Comparison of ENCODE assay signal across 16 cellular contexts in the genomic region with DNA sequence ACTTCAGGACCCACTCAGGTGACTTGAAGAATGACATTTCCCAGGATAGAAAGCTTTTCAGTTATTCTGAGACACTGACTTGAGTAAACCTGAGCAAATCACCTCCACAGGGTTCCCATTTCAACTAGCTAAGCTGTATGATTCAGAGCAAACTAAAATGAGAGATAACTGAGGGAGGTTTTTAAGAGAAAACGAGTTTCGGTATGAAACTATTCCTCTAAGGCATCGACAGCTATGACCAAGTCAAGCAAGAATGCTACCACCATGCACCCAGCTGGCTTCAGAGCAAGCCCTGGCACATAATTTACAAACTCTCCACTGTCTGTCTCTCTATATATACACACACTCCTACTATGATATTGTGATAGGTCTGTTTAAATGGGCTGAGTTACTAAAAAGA.
DNase-seq lines count a peak whose midpoint lies in the region; ATAC-seq and TF ChIP-seq lines count a peak whose summit lies in the region.
"Had no signal": no experiment of that assay in that cellular context is flagged by ENCODE, and none has a peak within 500 bp of the region (broad histone marks: within the 10 kb centered on the region; RNA-seq: fewer than 3 reads in every experiment).

No MANE protein-coding gene starts in this region.

- H3K27ac ChIP-seq in esophagus (ENCODE audit: low read depth in 2 of 2, low read length in 1 of 2) (peak overlapping the region; percentile 90 to 93), skin epidermis (peak overlapping the region in 20 of 21 experiments; percentile 32 to 86 (median 80)), stomach (no peak overlapping the region)
- H3K27ac ChIP-seq: coronary artery, pancreas had no signal

- TF ChIP-seq CTCF in stomach (IDR thresholded peaks at IDR 0.05): no peak

- H3K9me3 ChIP-seq in esophagus (ENCODE audit: control insufficient read depth in 2 of 2, insufficient read depth in 1 of 2, low read depth in 1 of 2, low read length in 1 of 2) (no peaks in the 10 kb centered on the region), stomach (no peaks in the 10 kb centered on the region)
- H3K9me3 ChIP-seq: pancreas had no signal

- CTCF ChIA-PET in HEK293T (lab: Yijun Ruan, JAX): interaction anchor here (0.8 to 1.3 kb wide), 2 partner anchors 24 to 25 kb away, joined by 4 read pairs; no protein-coding TSS in a partner anchor

- H3K36me3 ChIP-seq in esophagus (ENCODE audit: control insufficient read depth in 2 of 2, insufficient read depth in 2 of 2, low read length in 1 of 2) (no peaks in the 10 kb centered on the region), stomach (no peaks in the 10 kb centered on the region)
- H3K36me3 ChIP-seq: pancreas had no signal

- intact Hi-C loops in stomach (cut with DNase I; ENCODE audit: low total_unique reads): no loop called here

- H3K4me1 Mint-ChIP-seq in activated naive CD8-positive, alpha-beta T cell treated with anti-CD3 and anti-CD28 coated beads, Interleukin-2, amount 50 U/mL, for 24 hours: no peaks in the 10 kb centered on the region
- H3K4me1 Mint-ChIP-seq: activated CD4-positive, alpha-beta T cell treated with anti-CD3 and anti-CD28 coated beads, Interleukin-2, amount 10 ng/mL, durations not matched to agents 7 days and 5 days had no signal

- WGBS in esophagus, 2 donors: 33 to 54% methylated on average over 3 of the region's 3 CpGs
- WGBS in stomach, 5 donors: 68 to 84% (median 74%) methylated on average over 3 of the region's 3 CpGs

- TF ChIP-seq EP300 in stomach (IDR thresholded peaks at IDR 0.05): no peak

- DNase-seq in NCI-H226 (peak; percentile 57), stomach (no peak), HEK293T (ENCODE audit: extremely low spot score) (no peak)
- no peak for DNase-seq in activated naive CD8-positive, alpha-beta T cell treated with anti-CD3 and anti-CD28 coated beads, Interleukin-2, amount 50 U/mL, for 24 hours
- DNase-seq: activated CD4-positive, alpha-beta T cell treated with anti-CD3 and anti-CD28 coated beads, Interleukin-2, amount 10 ng/mL, durations not matched to agents 7 days and 5 days; anterior cingulate cortex; naive B cell; NCI-H146; pancreas; RPMI8226; stimulated activated CD4-positive, alpha-beta T cell treated with anti-CD3 and anti-CD28 coated beads, Interleukin-4, amount 100 ng/mL, for 24 hours; SW 1271 had no signal

- H3K27ac Mint-ChIP-seq in activated naive CD8-positive, alpha-beta T cell treated with anti-CD3 and anti-CD28 coated beads, Interleukin-2, amount 50 U/mL, for 24 hours: no peak overlapping the region
- H3K27ac Mint-ChIP-seq: activated CD4-positive, alpha-beta T cell treated with anti-CD3 and anti-CD28 coated beads, Interleukin-2, amount 10 ng/mL, durations not matched to agents 7 days and 5 days; naive B cell had no signal

- no peak overlapping the region for H3K4me3 Mint-ChIP-seq in activated naive CD8-positive, alpha-beta T cell treated with anti-CD3 and anti-CD28 coated beads, Interleukin-2, amount 50 U/mL, for 24 hours
- H3K4me3 Mint-ChIP-seq: activated CD4-positive, alpha-beta T cell treated with anti-CD3 and anti-CD28 coated beads, Interleukin-2, amount 10 ng/mL, durations not matched to agents 7 days and 5 days; naive B cell had no signal

- TF ChIP-seq POLR2A in stomach (IDR thresholded peaks at IDR 0.05): no peak

- H3K4me3 ChIP-seq in esophagus (ENCODE audit: low read depth in 1 of 2, low read length in 2 of 2) (no peak overlapping the region), skin epidermis (no peak overlapping the region), stomach (no peak overlapping the region)
- H3K4me3 ChIP-seq: coronary artery, pancreas had no signal

- H3K27me3 ChIP-seq in esophagus (ENCODE audit: control insufficient read depth in 1 of 2, insufficient read depth in 2 of 2, low read length in 2 of 2) (no peaks in the 10 kb centered on the region), stomach (no peaks in the 10 kb centered on the region)
- H3K27me3 ChIP-seq: pancreas had no signal

- peak; percentile 56 for ATAC-seq in HG02798 (IDR thresholded peaks at IDR 0.05; ENCODE audit: poor library complexity, unreplicated experiment)
- no peak for ATAC-seq in activated naive CD8-positive, alpha-beta T cell treated with anti-CD3 and anti-CD28 coated beads, Interleukin-2, amount 50 U/mL, for 24 hours
- ATAC-seq: pancreas had no signal

- H3K36me3 Mint-ChIP-seq in activated naive CD8-positive, alpha-beta T cell treated with anti-CD3 and anti-CD28 coated beads, Interleukin-2, amount 50 U/mL, for 24 hours (ENCODE audit: low read depth): no peaks in the 10 kb centered on the region
- H3K36me3 Mint-ChIP-seq: naive B cell had no signal

- H3K9me3 Mint-ChIP-seq in activated naive CD8-positive, alpha-beta T cell treated with anti-CD3 and anti-CD28 coated beads, Interleukin-2, amount 50 U/mL, for 24 hours: no peaks in the 10 kb centered on the region
- H3K9me3 Mint-ChIP-seq: activated CD4-positive, alpha-beta T cell treated with anti-CD3 and anti-CD28 coated beads, Interleukin-2, amount 10 ng/mL, durations not matched to agents 7 days and 5 days; naive B cell had no signal

- H3K4me1 ChIP-seq in esophagus (ENCODE audit: control insufficient read depth in 2 of 2, insufficient read depth in 2 of 2, low read length in 1 of 2) (peaks cover 0 to 22% of the 10 kb centered on the region in 2 donors), stomach (no peaks in the 10 kb centered on the region)

- POLR2A ChIA-PET in HEK293T (lab: Yijun Ruan, JAX): no interaction called here

- H3K27me3 Mint-ChIP-seq in activated naive CD8-positive, alpha-beta T cell treated with anti-CD3 and anti-CD28 coated beads, Interleukin-2, amount 50 U/mL, for 24 hours: peaks cover 13% of the 10 kb centered on the region

TF ChIP-seq in HEK293T, 16 proteins besides CTCF, POLR2A, EP300 and RAD21:
- TF ChIP-seq BHLHE40 (IDR thresholded peaks at IDR 0.05; ENCODE audit: borderline replicate concordance): no peak
- TF ChIP-seq L3MBTL2 (conservative IDR thresholded peaks at IDR 0.05): no peak
- no peak for TF ChIP-seq TARDBP (IDR thresholded peaks at IDR 0.05)
- no peak for TF ChIP-seq NFRKB (IDR thresholded peaks at IDR 0.05)
- TF ChIP-seq FOXA1 (IDR thresholded peaks at IDR 0.05): no peak
- no peak for TF ChIP-seq SUZ12 (IDR thresholded peaks at IDR 0.05)
- no peak for TF ChIP-seq SP1 (IDR thresholded peaks at IDR 0.05)

Comparison
In these comparisons a context has a peak if more than half of its experiments do, and no peak if none do; other contexts are left out.
1. H3K27ac ChIP-seq: peak in esophagus (2 of 2) and skin epidermis (20 of 21); none in stomach (0 of 5).